In genomic region chr9:113463418-113464285, GRCh38 we compare ENCODE assay signal across 8 cellular contexts. TPM values are rescaled to one million over a fixed set of nuclear protein-coding genes. Genes with fewer than 3 reads are reported as not detected.
DNase-seq lines count a peak whose midpoint lies in the region; ATAC-seq and TF ChIP-seq lines count a peak whose summit lies in the region.

TSS of gene RGS3 (plus strand) at chr9:113463727. CDS start at chr9:113463803, 76 bp downstream.

- H3K27me3 ChIP-seq in H7 (ENCODE audit: control insufficient read depth, insufficient read depth, low read length) (peaks cover 29% of the 10 kb centered on the region), brain microvascular endothelial cell (replicated peaks) (peaks cover 7% of the 10 kb centered on the region), spleen (replicated peaks in 1 of 7) (no peaks in the 10 kb centered on the region)

- H3K4me3 ChIP-seq in H7 (ENCODE audit: insufficient read depth, low read depth, low read length), result peak within 1 kb of the TSS; percentile 55
- H3K4me3 ChIP-seq in brain microvascular endothelial cell (ENCODE audit: low read depth, low read length), result peak within 1 kb of the TSS; percentile 32
- H3K4me3 ChIP-seq in spleen, result no peak within 1 kb of the TSS

- intact Hi-C loops in spleen (cut with DNase I; ENCODE audit: low total_unique reads), result no loop called here

- TF ChIP-seq CTCF in brain microvascular endothelial cell (IDR thresholded peaks at IDR 0.05; ENCODE audit: low read depth, low read length, missing control alignments), result no peak
- TF ChIP-seq CTCF in spleen (IDR thresholded peaks at IDR 0.05 in 8 of 11, conservative IDR thresholded peaks at IDR 0.05 in 3 of 11), result no peak

- H3K9me3 ChIP-seq in spleen, result peaks cover 0 to 11% (median 0%) of the 10 kb centered on the region in 8 donors

- WGBS in spleen, 5 donors, result 83 to 89% (median 85%) methylated on average over 31 to 55 of the region's 55 CpGs

- ATAC-seq in GM19397 (IDR thresholded peaks at IDR 0.05; ENCODE audit: unreplicated experiment), result no peak

- H3K27ac ChIP-seq in brain microvascular endothelial cell (no peak within 1 kb of the TSS), spleen (no peak within 1 kb of the TSS)

- no peak for TF ChIP-seq POLR2A in spleen (IDR thresholded peaks at IDR 0.05)

- DNase-seq in H7 (peak; percentile 93), NCI-H2196 treated with DMSO at 0.1 percent for 48 hours (lab: John Stamatoyannopoulos, UW; ENCODE audit: unreplicated experiment) (peak; percentile 69), brain microvascular endothelial cell (no peak), islet precursor cell (peak; percentile 88), spleen (no peak), GDM1 (lab: John Stamatoyannopoulos, UW) (no peak), NOMO-1 treated with dmso at 0.1 percent for 144 hours (lab: John Stamatoyannopoulos, UW; ENCODE audit: unreplicated experiment) (no peak)

- no peaks in the 10 kb centered on the region for H3K4me1 ChIP-seq in spleen

- H3K36me3 ChIP-seq in H7 (replicated peaks; ENCODE audit: control insufficient read depth, insufficient read depth, low read length), result no peaks in the 10 kb centered on the region
- no peaks in the 10 kb centered on the region for H3K36me3 ChIP-seq in brain microvascular endothelial cell (replicated peaks)
- no peaks in the 10 kb centered on the region for H3K36me3 ChIP-seq in spleen

- in situ Hi-C loops in brain microvascular endothelial cell (cut with HindIII; ENCODE audit: low pct_ligation_motif_present, low sequenced_read_pairs), result no loop called here

RNA-seq across cellular contexts. Expression of gene RGS3, which starts in this region (rescaled TPM):
- 18.2 and 22.4 TPM in 2 replicates for total RNA-seq in H7 (2014; rRNA removed; shearing (Covaris generic))
- total RNA-seq in spleen, result 100 to 1,000 TPM in 1 of 7 donors, 10 to 100 TPM in 6; 63.2 to 122 (median 84.4) TPM
- 10 to 100 TPM; 17.5 to 48.3 (median 26.5) TPM for polyA plus RNA-seq in spleen

Comparison
In these comparisons a context has a peak if more than half of its experiments do, and no peak if none do; other contexts are left out.
1. DNase-seq: peak in H7 (single experiment), NCI-H2196 treated with DMSO at 0.1 percent for 48 hours (single experiment) and islet precursor cell (single experiment); none in brain microvascular endothelial cell (single experiment), spleen (single experiment), GDM1 (single experiment) and NOMO-1 treated with dmso at 0.1 percent for 144 hours (single experiment).
2. H3K4me3 ChIP-seq: peak in H7 (single experiment) and brain microvascular endothelial cell (single experiment); none in spleen (0 of 8).